In the genomic region with DNA sequence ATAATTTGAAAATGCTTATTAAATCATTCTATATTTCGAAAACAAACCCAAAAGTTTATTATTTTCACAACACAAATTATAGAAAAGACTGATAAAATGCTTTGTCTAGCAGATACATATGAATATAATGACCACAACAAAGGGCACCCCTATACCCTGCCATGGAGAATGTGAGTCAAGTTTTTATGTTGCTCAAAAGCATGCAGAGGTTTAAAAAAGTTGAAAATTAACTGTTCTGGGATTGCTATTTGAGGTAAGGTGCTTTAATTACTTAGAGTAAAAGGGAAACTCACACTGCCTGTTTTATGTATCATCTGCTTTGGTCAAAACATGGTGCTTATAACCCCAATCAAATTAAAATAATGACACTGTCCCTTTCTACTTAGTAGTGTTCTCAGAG, we compare ENCODE assay signal across 24 cellular contexts. TPM values are rescaled to one million over a fixed set of nuclear protein-coding genes. Genes with fewer than 3 reads are reported as not detected.
"Had no signal": no experiment of that assay in that cellular context is flagged by ENCODE, and none has a peak within 500 bp of the region (broad histone marks: within the 10 kb centered on the region; RNA-seq: fewer than 3 reads in every experiment).

No MANE protein-coding gene starts in this region.

- H3K4me1 Mint-ChIP-seq: memory B cell; stimulated activated naive CD8-positive, alpha-beta T cell treated with anti-CD3 and anti-CD28 coated beads, Interleukin-15, amount 100 ng/mL, for 72 hours had no signal

- H3K4me3 Mint-ChIP-seq: memory B cell; natural killer cell treated with Interleukin-12 subunit alpha and Interleukin-12 subunit beta and Interleukin-15 and Interleukin-18, amount 100 ng/mL, for 72 hours; stimulated activated naive CD8-positive, alpha-beta T cell treated with anti-CD3 and anti-CD28 coated beads, Interleukin-15, amount 100 ng/mL, for 72 hours had no signal

- H3K27me3 Mint-ChIP-seq: memory B cell; natural killer cell treated with Interleukin-12 subunit alpha and Interleukin-12 subunit beta and Interleukin-15 and Interleukin-18, amount 100 ng/mL, for 72 hours; stimulated activated naive CD8-positive, alpha-beta T cell treated with anti-CD3 and anti-CD28 coated beads, Interleukin-15, amount 100 ng/mL, for 72 hours had no signal

- H3K9me3 ChIP-seq: gastrocnemius medialis, prostate gland, sigmoid colon, suprapubic skin, transverse colon, upper lobe of right lung, uterus had no signal

- H3K27ac Mint-ChIP-seq: memory B cell; natural killer cell treated with Interleukin-12 subunit alpha and Interleukin-12 subunit beta and Interleukin-15 and Interleukin-18, amount 100 ng/mL, for 72 hours; stimulated activated naive CD8-positive, alpha-beta T cell treated with anti-CD3 and anti-CD28 coated beads, Interleukin-15, amount 100 ng/mL, for 72 hours had no signal

- FAIRE-seq: colon, keratinocyte had no signal

- ATAC-seq: gastrocnemius medialis; left lobe of liver; natural killer cell treated with Interleukin-12 subunit alpha and Interleukin-12 subunit beta and Interleukin-15 and Interleukin-18, amount 100 ng/mL, for 72 hours; right cardiac atrium; stimulated activated naive CD8-positive, alpha-beta T cell treated with anti-CD3 and anti-CD28 coated beads, Interleukin-15, amount 100 ng/mL, for 72 hours; upper lobe of right lung had no signal

- H3K36me3 Mint-ChIP-seq: natural killer cell treated with Interleukin-12 subunit alpha and Interleukin-12 subunit beta and Interleukin-15 and Interleukin-18, amount 100 ng/mL, for 72 hours had no signal

- DNase-seq: dorsolateral prefrontal cortex; effector CD4-positive, alpha-beta T cell; foreskin fibroblast; gastrocnemius medialis; head of caudate nucleus; nucleus accumbens; right cardiac atrium; sigmoid colon; stimulated activated naive CD4-positive, alpha-beta T cell; stimulated activated naive CD8-positive, alpha-beta T cell treated with anti-CD3 and anti-CD28 coated beads, Interleukin-15, amount 100 ng/mL, for 72 hours; transverse colon; upper lobe of right lung; uterus had no signal

RNA-seq across cellular contexts. Expression of a gene that starts 41.0 kb away (rescaled TPM):
- total RNA-seq: dorsolateral prefrontal cortex; gastrocnemius medialis; glomerular endothelial cell; left lobe of liver; lung; natural killer cell treated with Interleukin-12 subunit alpha and Interleukin-12 subunit beta and Interleukin-15 and Interleukin-18, amount 100 ng/mL, for 72 hours; osteocyte; prostate gland; right cardiac atrium; sigmoid colon; skeletal muscle tissue; transverse colon; upper lobe of right lung; uterus had no signal
